ENCODE assay signal across 1 cellular context in genomic region chr19:18833141-18833476, GRCh38.
TF ChIP-seq lines count a peak whose summit lies in the region.

No MANE protein-coding gene starts in this region.

TF ChIP-seq in HCT116, 20 proteins besides CTCF, POLR2A, EP300 and RAD21 (continued from another document):
- TF ChIP-seq REST (IDR thresholded peaks at IDR 0.05; ENCODE audit: low read depth) = no peak
- TF ChIP-seq EGR1 (IDR thresholded peaks at IDR 0.05; ENCODE audit: low read depth) = no peak
- TF ChIP-seq ELF1 (IDR thresholded peaks at IDR 0.05; ENCODE audit: borderline replicate concordance, low read depth) = no peak
- TF ChIP-seq SP1 (IDR thresholded peaks at IDR 0.05; ENCODE audit: low read depth) = no peak
